ENCODE assay signal across 20 cellular contexts in the genomic region with DNA sequence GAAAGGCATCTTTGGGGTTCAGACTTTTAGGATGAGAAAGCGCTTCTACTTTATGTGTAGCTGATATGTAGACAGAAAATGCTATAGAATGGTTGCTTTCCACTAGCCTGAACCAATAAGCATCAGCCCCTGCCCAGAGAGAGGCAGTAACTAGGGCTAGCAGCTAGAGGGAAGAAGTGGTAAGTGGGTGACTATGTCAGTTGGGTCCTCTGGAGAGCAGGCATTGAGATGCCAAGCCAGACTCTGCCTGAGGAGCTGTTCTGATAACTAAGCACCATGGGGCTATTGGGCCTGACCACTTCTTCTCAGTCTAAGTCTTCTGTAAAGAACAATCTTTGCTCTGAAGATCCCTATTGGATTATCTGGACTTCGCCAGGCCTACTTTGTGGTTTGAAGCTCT.
"Had no signal": no experiment of that assay in that cellular context is flagged by ENCODE, and none has a peak within 500 bp of the region (broad histone marks: within the 10 kb centered on the region; RNA-seq: fewer than 3 reads in every experiment).

No MANE protein-coding gene starts in this region.

- DNase-seq: gastrocnemius medialis; glutamatergic neuron; kidney; left cardiac atrium; left ventricle myocardium superior; mesenchymal stem cell; naive thymus-derived CD8-positive, alpha-beta T cell; nucleus accumbens; ovary; sigmoid colon; stimulated activated CD4-positive, alpha-beta T cell treated with anti-CD3 and anti-CD28 coated beads, Interleukin-2, amount 100 ng/mL, for 24 hours; stimulated activated CD4-positive, alpha-beta T cell treated with anti-CD3 and anti-CD28 coated beads, Interleukin-4, amount 100 ng/mL, for 4 hours; stimulated activated naive B cell treated with anti-CD40 and anti-IgM and Interleukin-4, amounts not matched to agents 10 μg/mL and 1 μg/mL and 100 μg/mL, for 72 hours; stimulated activated naive CD8-positive, alpha-beta T cell treated with anti-CD3 and anti-CD28 coated beads, Interleukin-15, amount 100 ng/mL, for 72 hours; testis; transverse colon had no signal

- H3K9me3 ChIP-seq: gastrocnemius medialis, ovary, testis had no signal

- H3K4me1 ChIP-seq: gastrocnemius medialis, right atrium auricular region, sigmoid colon, testis, transverse colon had no signal

- H3K36me3 ChIP-seq: gastrocnemius medialis, ovary, right atrium auricular region, sigmoid colon, transverse colon had no signal

- ATAC-seq: esophagus mucosa; gastrocnemius medialis; left cardiac atrium; left ventricle myocardium superior; naive thymus-derived CD8-positive, alpha-beta T cell; stimulated activated naive B cell treated with anti-CD40 and anti-IgM and Interleukin-4, amounts not matched to agents 10 μg/mL and 1 μg/mL and 100 μg/mL, for 72 hours; stimulated activated naive CD8-positive, alpha-beta T cell treated with anti-CD3 and anti-CD28 coated beads, Interleukin-15, amount 100 ng/mL, for 72 hours had no signal

- H3K27me3 ChIP-seq: gastrocnemius medialis, ovary, right atrium auricular region, sigmoid colon, testis, transverse colon had no signal

- H3K4me3 ChIP-seq: gastrocnemius medialis, lung, ovary, right atrium auricular region, sigmoid colon, skin epidermis, testis, transverse colon had no signal

- H3K27ac ChIP-seq: gastrocnemius medialis, ovary, right atrium auricular region, sigmoid colon, skin epidermis, testis, transverse colon had no signal
